ENCODE assay signal across 9 cellular contexts in the genomic region with DNA sequence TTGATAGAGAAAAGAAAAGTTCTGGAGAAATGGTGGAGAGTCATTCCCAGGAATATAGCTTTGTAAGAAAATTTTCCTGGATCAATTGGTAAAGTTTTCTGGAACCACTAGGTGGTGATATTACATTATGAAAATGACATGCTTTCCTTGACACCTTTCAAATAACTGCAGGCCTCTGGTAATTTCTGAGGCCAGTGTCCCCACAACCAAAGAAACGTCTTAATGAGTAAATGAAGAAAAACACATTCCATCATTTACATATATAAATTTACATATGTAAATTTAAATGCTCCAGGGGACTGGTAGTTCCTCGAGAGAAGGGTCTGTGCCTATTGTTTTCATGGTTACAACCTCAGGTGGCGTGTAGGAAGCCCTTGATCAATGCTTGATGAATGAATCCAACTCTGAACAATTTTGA. TPM values are rescaled to one million over a fixed set of nuclear protein-coding genes. Genes with fewer than 3 reads are reported as not detected.
DNase-seq lines count a peak whose midpoint lies in the region; ATAC-seq and TF ChIP-seq lines count a peak whose summit lies in the region.
"Had no signal": no experiment of that assay in that cellular context is flagged by ENCODE, and none has a peak within 500 bp of the region (broad histone marks: within the 10 kb centered on the region; RNA-seq: fewer than 3 reads in every experiment).

No MANE protein-coding gene starts in this region.

- CTCF ChIA-PET in activated naive CD4-positive, alpha-beta T cell treated with anti-CD3 and anti-CD28 coated beads for 36 hours (lab: Charles Lee): interaction anchor here (0.6 to 7.0 kb wide), 25 partner anchors 9 to 754 kb away, joined by 3 to 175 read pairs (median 5); a partner anchor contains a TSS
- CTCF ChIA-PET in WTC11 (lab: Charles Lee): interaction anchor here (0.6 to 3.1 kb wide), 37 partner anchors 8 to 229 kb away, joined by 3 to 94 read pairs (median 4); a partner anchor contains a TSS

- no peaks in the 10 kb centered on the region for H3K4me1 Mint-ChIP-seq in activated naive CD4-positive, alpha-beta T cell treated with anti-CD3 and anti-CD28 coated beads for 36 hours (ENCODE audit: low read depth)
- peaks cover 8% of the 10 kb centered on the region; the same call in 1 of the 2 replicates for H3K4me1 Mint-ChIP-seq in WTC11

- no peak for TF ChIP-seq POLR2A in prostate gland (IDR thresholded peaks at IDR 0.05)

- H3K4me1 ChIP-seq in prostate gland (replicated peaks): no peaks in the 10 kb centered on the region

- DNase-seq in activated naive CD4-positive, alpha-beta T cell treated with anti-CD3 and anti-CD28 coated beads for 36 hours: peak; percentile 22
- DNase-seq in activated naive CD4-positive, alpha-beta T cell treated with Interleukin-2 at 50 U/mL for 16 hours: no peak
- DNase-seq in LoVo (ENCODE audit: low spot score) (peak; percentile 41), WTC11 (ENCODE audit: low spot score) (no peak), globus pallidus (ENCODE audit: low spot score) (peak; percentile 64), prostate gland (ENCODE audit: low spot score) (no peak), posterior cingulate gyrus (no peak)
- DNase-seq in activated CD4-positive, CD25-positive, alpha-beta regulatory T cell (lab: John Stamatoyannopoulos, UW): no peak

- no peak overlapping the region for H3K4me3 Mint-ChIP-seq in activated naive CD4-positive, alpha-beta T cell treated with anti-CD3 and anti-CD28 coated beads for 36 hours
- H3K4me3 Mint-ChIP-seq in WTC11: no peak overlapping the region
- H3K4me3 Mint-ChIP-seq: activated naive CD8-positive, alpha-beta T cell had no signal

- H3K36me3 Mint-ChIP-seq in activated naive CD4-positive, alpha-beta T cell treated with anti-CD3 and anti-CD28 coated beads for 36 hours (ENCODE audit: low read depth): no peaks in the 10 kb centered on the region
- H3K36me3 Mint-ChIP-seq in WTC11: no peaks in the 10 kb centered on the region
- H3K36me3 Mint-ChIP-seq: activated naive CD8-positive, alpha-beta T cell had no signal

- H3K36me3 ChIP-seq in prostate gland: no peaks in the 10 kb centered on the region

- H3K27me3 Mint-ChIP-seq in activated naive CD4-positive, alpha-beta T cell treated with anti-CD3 and anti-CD28 coated beads for 36 hours (ENCODE audit: low read depth): no peaks in the 10 kb centered on the region
- H3K27me3 Mint-ChIP-seq in WTC11 (ENCODE audit: low read depth): no peaks in the 10 kb centered on the region
- H3K27me3 Mint-ChIP-seq: activated naive CD8-positive, alpha-beta T cell had no signal

- no peaks in the 10 kb centered on the region for H3K9me3 Mint-ChIP-seq in activated naive CD4-positive, alpha-beta T cell treated with anti-CD3 and anti-CD28 coated beads for 36 hours
- H3K9me3 Mint-ChIP-seq in WTC11: no peaks in the 10 kb centered on the region

- ATAC-seq in WTC11: peak; percentile 48

- H3K27me3 ChIP-seq in prostate gland (replicated peaks; ENCODE audit: insufficient read depth): no peaks in the 10 kb centered on the region

- 61% methylated on average over 3 of the region's 3 CpGs for WGBS in prostate gland

- no peaks in the 10 kb centered on the region for H3K9me3 ChIP-seq in prostate gland

- no peak overlapping the region for H3K27ac ChIP-seq in prostate gland

- intact Hi-C loops in activated naive CD4-positive, alpha-beta T cell treated with anti-CD3 and anti-CD28 coated beads for 36 hours (cut with micrococcal nuclease): loop anchor here (1.0 to 2.0 kb wide), 7 partner anchors 66 to 212 kb away; no protein-coding TSS in a partner anchor
- intact Hi-C loops in prostate gland (cut with DNase I): loop anchor here (2.0 kb wide), 1 partner anchor 208 kb away; no protein-coding TSS in a partner anchor
- intact Hi-C loops in posterior cingulate gyrus (cut with DNase I): loop anchor here (2.0 kb wide), 3 partner anchors 136 to 212 kb away; no protein-coding TSS in a partner anchor

- POLR2A ChIA-PET in WTC11 (lab: Charles Lee): interaction anchor here (1.4 kb wide), 1 partner anchor 36 kb away, joined by 4 read pairs; a partner anchor contains a TSS

- no peak overlapping the region for H3K4me3 ChIP-seq in prostate gland

- no peak overlapping the region for H3K27ac Mint-ChIP-seq in activated naive CD4-positive, alpha-beta T cell treated with anti-CD3 and anti-CD28 coated beads for 36 hours
- 0 out of 2 replicates have a peak overlapping the region, but pooled peaks have one; percentile 87 for H3K27ac Mint-ChIP-seq in WTC11
- H3K27ac Mint-ChIP-seq: activated naive CD8-positive, alpha-beta T cell had no signal

- TF ChIP-seq CTCF in WTC11 (IDR thresholded peaks at IDR 0.05) (0 out of 2 replicates have a peak, but pooled peaks have one; percentile 33), prostate gland (IDR thresholded peaks at IDR 0.05) (peak; percentile 27 to 80 (median 77))

TF ChIP-seq in WTC11, 78 proteins besides CTCF, POLR2A, EP300 and RAD21 (continues in another document):
- TF ChIP-seq GTF2I (CRISPR knock-in tag; conservative IDR thresholded peaks at IDR 0.05) (no peak), ZNF138 (CRISPR knock-in tag; conservative IDR thresholded peaks at IDR 0.05) (no peak), TEAD1 (CRISPR knock-in tag; IDR thresholded peaks at IDR 0.05) (no peak), NFATC4 (CRISPR knock-in tag; IDR thresholded peaks at IDR 0.05) (no peak), ZNF219 (CRISPR knock-in tag; IDR thresholded peaks at IDR 0.05; ENCODE audit: borderline replicate concordance) (no peak), ETV6 (CRISPR knock-in tag; IDR thresholded peaks at IDR 0.05) (no peak), FOXJ3 (CRISPR knock-in tag; IDR thresholded peaks at IDR 0.05; ENCODE audit: borderline replicate concordance) (no peak), TP53 (CRISPR knock-in tag; IDR thresholded peaks at IDR 0.05) (no peak), ATF1 (CRISPR knock-in tag; IDR thresholded peaks at IDR 0.05) (no peak)
- TF ChIP-seq, protein P1, sequence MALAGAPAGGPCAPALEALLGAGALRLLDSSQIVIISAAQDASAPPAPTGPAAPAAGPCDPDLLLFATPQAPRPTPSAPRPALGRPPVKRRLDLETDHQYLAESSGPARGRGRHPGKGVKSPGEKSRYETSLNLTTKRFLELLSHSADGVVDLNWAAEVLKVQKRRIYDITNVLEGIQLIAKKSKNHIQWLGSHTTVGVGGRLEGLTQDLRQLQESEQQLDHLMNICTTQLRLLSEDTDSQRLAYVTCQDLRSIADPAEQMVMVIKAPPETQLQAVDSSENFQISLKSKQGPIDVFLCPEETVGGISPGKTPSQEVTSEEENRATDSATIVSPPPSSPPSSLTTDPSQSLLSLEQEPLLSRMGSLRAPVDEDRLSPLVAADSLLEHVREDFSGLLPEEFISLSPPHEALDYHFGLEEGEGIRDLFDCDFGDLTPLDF (CRISPR knock-in tag; IDR thresholded peaks at IDR 0.05): no peak
- TF ChIP-seq, protein P2, sequence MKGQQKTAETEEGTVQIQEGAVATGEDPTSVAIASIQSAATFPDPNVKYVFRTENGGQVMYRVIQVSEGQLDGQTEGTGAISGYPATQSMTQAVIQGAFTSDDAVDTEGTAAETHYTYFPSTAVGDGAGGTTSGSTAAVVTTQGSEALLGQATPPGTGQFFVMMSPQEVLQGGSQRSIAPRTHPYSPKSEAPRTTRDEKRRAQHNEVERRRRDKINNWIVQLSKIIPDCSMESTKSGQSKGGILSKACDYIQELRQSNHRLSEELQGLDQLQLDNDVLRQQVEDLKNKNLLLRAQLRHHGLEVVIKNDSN (CRISPR knock-in tag; IDR thresholded peaks at IDR 0.05): no peak
- TF ChIP-seq, protein P3, sequence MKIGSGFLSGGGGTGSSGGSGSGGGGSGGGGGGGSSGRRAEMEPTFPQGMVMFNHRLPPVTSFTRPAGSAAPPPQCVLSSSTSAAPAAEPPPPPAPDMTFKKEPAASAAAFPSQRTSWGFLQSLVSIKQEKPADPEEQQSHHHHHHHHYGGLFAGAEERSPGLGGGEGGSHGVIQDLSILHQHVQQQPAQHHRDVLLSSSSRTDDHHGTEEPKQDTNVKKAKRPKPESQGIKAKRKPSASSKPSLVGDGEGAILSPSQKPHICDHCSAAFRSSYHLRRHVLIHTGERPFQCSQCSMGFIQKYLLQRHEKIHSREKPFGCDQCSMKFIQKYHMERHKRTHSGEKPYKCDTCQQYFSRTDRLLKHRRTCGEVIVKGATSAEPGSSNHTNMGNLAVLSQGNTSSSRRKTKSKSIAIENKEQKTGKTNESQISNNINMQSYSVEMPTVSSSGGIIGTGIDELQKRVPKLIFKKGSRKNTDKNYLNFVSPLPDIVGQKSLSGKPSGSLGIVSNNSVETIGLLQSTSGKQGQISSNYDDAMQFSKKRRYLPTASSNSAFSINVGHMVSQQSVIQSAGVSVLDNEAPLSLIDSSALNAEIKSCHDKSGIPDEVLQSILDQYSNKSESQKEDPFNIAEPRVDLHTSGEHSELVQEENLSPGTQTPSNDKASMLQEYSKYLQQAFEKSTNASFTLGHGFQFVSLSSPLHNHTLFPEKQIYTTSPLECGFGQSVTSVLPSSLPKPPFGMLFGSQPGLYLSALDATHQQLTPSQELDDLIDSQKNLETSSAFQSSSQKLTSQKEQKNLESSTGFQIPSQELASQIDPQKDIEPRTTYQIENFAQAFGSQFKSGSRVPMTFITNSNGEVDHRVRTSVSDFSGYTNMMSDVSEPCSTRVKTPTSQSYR (CRISPR knock-in tag; IDR thresholded peaks at IDR 0.05): no peak

RNA-seq across cellular contexts. Expression of a gene that starts 17.2 kb away (rescaled TPM):
- 10 to 100 TPM; 11.9 to 12.6 TPM for total RNA-seq in activated naive CD4-positive, alpha-beta T cell treated with anti-CD3 and anti-CD28 coated beads for 36 hours
- 15.0 to 17.2 TPM (median 16.6 TPM) in 3 replicates for total RNA-seq in WTC11 (2021)
- 10 to 100 TPM; 26.5 to 98.9 TPM for total RNA-seq in prostate gland

RNA-seq across cellular contexts. Expression of a gene that starts 35.8 kb away (rescaled TPM):
- total RNA-seq in activated naive CD4-positive, alpha-beta T cell treated with anti-CD3 and anti-CD28 coated beads for 36 hours: under 1 TPM; 0.83 to 0.84 TPM
- total RNA-seq in WTC11 (2021): 0.28 to 0.46 TPM (median 0.30 TPM) in 3 replicates
- total RNA-seq in prostate gland: 10 to 100 TPM in 1 of 2 donors, 1 to 10 TPM in 1; 3.7 to 11.0 TPM

RNA-seq across cellular contexts. Expression of a gene that starts 35.9 kb away (rescaled TPM):
- total RNA-seq in activated naive CD4-positive, alpha-beta T cell treated with anti-CD3 and anti-CD28 coated beads for 36 hours: 10 to 100 TPM; 34.1 to 37.4 TPM
- total RNA-seq in WTC11 (2021) (39.7 to 43.6 TPM (median 42.4 TPM) in 3 replicates), prostate gland (10 to 100 TPM; 42.7 to 61.9 TPM)

RNA-seq across cellular contexts. Expression of a gene that starts 45.2 kb away (rescaled TPM):
- 10 to 100 TPM; 16.1 to 17.7 TPM for total RNA-seq in activated naive CD4-positive, alpha-beta T cell treated with anti-CD3 and anti-CD28 coated beads for 36 hours
- total RNA-seq in WTC11 (2021): 14.7 to 15.9 TPM (median 15.5 TPM) in 3 replicates
- 100 to 1,000 TPM in 1 of 2 donors, 10 to 100 TPM in 1; 59.8 to 103 TPM for total RNA-seq in prostate gland

Comparison
In these comparisons a context has a peak if more than half of its experiments do, and no peak if none do; other contexts are left out.
1. DNase-seq: peak in activated naive CD4-positive, alpha-beta T cell treated with anti-CD3 and anti-CD28 coated beads for 36 hours (single experiment), LoVo (single experiment) and globus pallidus (single experiment); none in activated naive CD4-positive, alpha-beta T cell treated with Interleukin-2 at 50 U/mL for 16 hours (single experiment), WTC11 (single experiment), prostate gland (single experiment), activated CD4-positive, CD25-positive, alpha-beta regulatory T cell (0 of 4) and posterior cingulate gyrus (0 of 10).